ENCODE assay signal across 31 cellular contexts in genomic region chr3:68123231-68123630, GRCh38.
"Had no signal": no experiment of that assay in that cellular context is flagged by ENCODE, and none has a peak within 500 bp of the region (broad histone marks: within the 10 kb centered on the region; RNA-seq: fewer than 3 reads in every experiment).

No MANE protein-coding gene starts in this region.

- H3K27ac ChIP-seq: adrenal gland, body of pancreas, colonic mucosa, epithelial cell of prostate, esophagus squamous epithelium, gastroesophageal sphincter, heart right ventricle, hepatocyte, WERI-Rb-1 had no signal

- ATAC-seq: activated CD4-positive, CD25-positive, alpha-beta regulatory T cell treated with anti-CD3 and anti-CD28 coated beads, Interleukin-2, amount 50 U/mL, for 24 hours; activated CD8-positive, alpha-beta T cell treated with anti-CD3 and anti-CD28 coated beads for 36 hours; activated naive CD8-positive, alpha-beta T cell treated with anti-CD3 and anti-CD28 coated beads, Interleukin-2, amount 50 U/mL, for 24 hours; activated T-cell treated with anti-CD3 and anti-CD28 coated beads, Interleukin-2, amount 50 U/mL, for 4 hours; activated T-helper 17 cell treated with anti-CD3 and anti-CD28 coated beads, Interleukin-2, amount 50 U/mL, for 72 hours; body of pancreas; gastroesophageal sphincter; heart right ventricle had no signal

- H3K4me1 ChIP-seq: adrenal gland, body of pancreas, colonic mucosa, esophagus squamous epithelium, gastroesophageal sphincter, heart right ventricle had no signal

- DNase-seq: activated B cell treated with CpG ODN at 0.5 μM for 24 hours; activated CD4-positive, alpha-beta T cell treated with anti-CD3 and anti-CD28 coated beads for 48 hours; activated CD4-positive, alpha-beta T cell treated with anti-CD3 and anti-CD28 coated beads, Interleukin-2, amount 50 U/mL, for 1 hour; activated CD4-positive, alpha-beta T cell treated with anti-CD3 and anti-CD28 coated beads, Interleukin-2, amount 50 U/mL, for 48 hours; activated CD8-positive, alpha-beta memory T cell treated with anti-CD3 and anti-CD28 coated beads for 24 hours; activated CD8-positive, alpha-beta T cell treated with anti-CD3 and anti-CD28 coated beads for 36 hours; activated effector memory CD4-positive, alpha-beta T cell treated with Interleukin-2 at 50 U/mL for 16 hours; activated gamma-delta T cell treated with Interleukin-2 at 50 U/mL for 16 hours; activated naive CD4-positive, alpha-beta T cell treated with anti-CD3 and anti-CD28 coated beads for 36 hours; activated naive CD8-positive, alpha-beta T cell treated with anti-CD3 and anti-CD28 coated beads for 36 hours; activated naive CD8-positive, alpha-beta T cell treated with anti-CD3 and anti-CD28 coated beads, Interleukin-2, amount 50 U/mL, for 24 hours; activated T-cell treated with anti-CD3 and anti-CD28 coated beads, Interleukin-2, amount 50 U/mL, for 4 hours; adrenal gland; amygdala; aorta; body of pancreas; caudate nucleus; colonic mucosa; effector CD8-positive, alpha-beta T cell; esophagus squamous epithelium; foreskin melanocyte; heart right ventricle; T1000; WERI-Rb-1 had no signal

- FAIRE-seq: endometrium, endothelial cell of umbilical vein had no signal

- H3K9me3 ChIP-seq: adrenal gland, body of pancreas, colonic mucosa, esophagus squamous epithelium, gastroesophageal sphincter, heart right ventricle had no signal

- H2AFZ ChIP-seq: hepatocyte had no signal

- H3K4me2 ChIP-seq: hepatocyte had no signal

- H3K27me3 ChIP-seq: adrenal gland, body of pancreas, colonic mucosa, esophagus squamous epithelium, gastroesophageal sphincter, heart right ventricle, hepatocyte had no signal

- H3K79me2 ChIP-seq: hepatocyte had no signal

- H3K4me3 ChIP-seq: adrenal gland, body of pancreas, colonic mucosa, esophagus squamous epithelium, gastroesophageal sphincter, heart right ventricle, hepatocyte had no signal

- H3K36me3 ChIP-seq: adrenal gland, colonic mucosa, esophagus squamous epithelium, gastroesophageal sphincter, heart right ventricle, WERI-Rb-1 had no signal
